ENCODE assay signal across 15 cellular contexts in the genomic region with DNA sequence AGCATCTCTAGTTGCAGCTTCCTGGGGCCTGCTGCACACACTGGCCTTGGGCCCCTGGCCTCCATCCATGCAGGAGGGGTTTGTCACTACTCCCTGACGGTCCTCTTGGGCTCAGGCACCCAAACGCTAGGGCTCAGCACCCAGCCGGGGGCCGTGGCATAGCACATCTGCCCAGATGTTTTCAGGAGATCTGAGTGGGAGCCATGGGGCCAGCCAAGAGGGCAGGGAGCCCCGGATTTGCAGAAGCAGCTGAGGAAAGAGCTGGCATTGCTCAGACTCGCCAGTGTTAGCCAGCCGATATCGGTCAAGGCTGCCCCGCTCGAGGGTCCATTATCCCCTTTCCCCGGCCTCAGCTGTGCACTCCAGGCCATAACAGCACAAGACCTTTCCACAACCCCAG. TPM values are rescaled to one million over a fixed set of nuclear protein-coding genes. Genes with fewer than 3 reads are reported as not detected.
DNase-seq lines count a peak whose midpoint lies in the region; ATAC-seq, FAIRE-seq and TF ChIP-seq lines count a peak whose summit lies in the region.
"Had no signal": no experiment of that assay in that cellular context is flagged by ENCODE, and none has a peak within 500 bp of the region (broad histone marks: within the 10 kb centered on the region; RNA-seq: fewer than 3 reads in every experiment).

No MANE protein-coding gene starts in this region.

- no TSS peak for BruUV-seq in Caco-2 (replicated peaks; lab: Mats Ljungman, UMichigan)
- BruUV-seq in HCT116 (replicated peaks; lab: Mats Ljungman, UMichigan): no TSS peak
- no TSS peak for BruUV-seq in HepG2 (replicated peaks; lab: Mats Ljungman, UMichigan)

- peak overlapping the region; percentile 69 for H3K4me3 Mint-ChIP-seq in Caco-2 (ENCODE audit: unreplicated experiment)
- peak overlapping the region; percentile 44 for H3K4me3 Mint-ChIP-seq in central memory CD8-positive, alpha-beta T cell
- H3K4me3 Mint-ChIP-seq in nephron progenitor cell: peak overlapping the region; percentile 85

- H3K9me3 ChIP-seq in Caco-2 (no peaks in the 10 kb centered on the region), HCT116 (ENCODE audit: control insufficient read depth in 1 of 2, insufficient read depth in 1 of 2, low read depth in 1 of 2, low read length in 2 of 2) (no peaks in the 10 kb centered on the region), HepG2 (ENCODE audit: low read length) (no peaks in the 10 kb centered on the region)
- H3K9me3 ChIP-seq: prostate gland had no signal

- no peaks in the 10 kb centered on the region for H3K9me3 Mint-ChIP-seq in Caco-2 (ENCODE audit: unreplicated experiment)
- no peaks in the 10 kb centered on the region for H3K9me3 Mint-ChIP-seq in central memory CD8-positive, alpha-beta T cell
- H3K9me3 Mint-ChIP-seq in nephron progenitor cell: no peaks in the 10 kb centered on the region

- H3K9ac ChIP-seq in HCT116 (ENCODE audit: low read length) (peak overlapping the region; percentile 90), HepG2 (ENCODE audit: insufficient read depth, low read depth, low read length) (no peak overlapping the region)

- H3K4me1 ChIP-seq in Caco-2 (peaks cover 5% of the 10 kb centered on the region; the same call in 1 of the 2 replicates), HCT116 (ENCODE audit: control insufficient read depth in 1 of 2, insufficient read depth in 2 of 2, low read length in 2 of 2) (peaks cover 28 to 59% of the 10 kb centered on the region in 2 experiments), HepG2 (ENCODE audit: insufficient read depth, low read length) (no peaks in the 10 kb centered on the region)
- H3K4me1 ChIP-seq: prostate gland had no signal

- no peak overlapping the region for H3K4me3 ChIP-seq in Caco-2 (ENCODE audit: low read depth, low read length)
- peak overlapping the region in 1 of 2 experiments; percentile 89; a peak in 2 of 4 replicates for H3K4me3 ChIP-seq in HCT116 (replicated peaks in 1 of 2; ENCODE audit: low read depth in 1 of 2, low read length in 2 of 2)
- H3K4me3 ChIP-seq in HepG2 (replicated peaks in 1 of 3; ENCODE audit: insufficient read depth in 1 of 3, low read depth in 2 of 3, low read length in 3 of 3): no peak overlapping the region

- no peaks in the 10 kb centered on the region for H3K36me3 Mint-ChIP-seq in Caco-2 (ENCODE audit: insufficient read depth, unreplicated experiment)
- no peaks in the 10 kb centered on the region for H3K36me3 Mint-ChIP-seq in central memory CD8-positive, alpha-beta T cell (ENCODE audit: insufficient read depth)
- no peaks in the 10 kb centered on the region for H3K36me3 Mint-ChIP-seq in nephron progenitor cell (ENCODE audit: low read depth)
- H3K36me3 Mint-ChIP-seq: activated CD8-positive, alpha-beta memory T cell treated with anti-CD3 and anti-CD28 coated beads, Interleukin-2, amount 10 ng/mL, durations not matched to agents 7 days and 5 days had no signal

- no peak for DNase-seq in Caco-2
- DNase-seq in HCT116 (ENCODE audit: low read depth, low spot score): no peak
- no peak for DNase-seq in central memory CD8-positive, alpha-beta T cell (ENCODE audit: low spot score in 2 of 2)
- no peak for DNase-seq in nephron progenitor cell
- DNase-seq in midbrain (lab: John Stamatoyannopoulos, UW): no peak
- no peak for DNase-seq in HepG2 (ENCODE audit: low spot score)
- DNase-seq: activated CD4-positive, alpha-beta T cell treated with anti-CD3 and anti-CD28 coated beads for 1 hour; activated CD8-positive, alpha-beta memory T cell treated with anti-CD3 and anti-CD28 coated beads, Interleukin-2, amount 10 ng/mL, durations not matched to agents 7 days and 5 days; activated naive CD4-positive, alpha-beta T cell treated with Interleukin-2 at 50 U/mL for 16 hours; small intestine; stimulated activated CD4-positive, alpha-beta T cell treated with anti-CD3 and anti-CD28 coated beads, Interleukin-4, amount 100 ng/mL, for 1 hour; T-helper 9 cell had no signal

- peaks cover 4% of the 10 kb centered on the region for H3K27me3 Mint-ChIP-seq in Caco-2 (ENCODE audit: insufficient read depth, unreplicated experiment)
- H3K27me3 Mint-ChIP-seq in central memory CD8-positive, alpha-beta T cell: peaks cover 73% of the 10 kb centered on the region
- H3K27me3 Mint-ChIP-seq in nephron progenitor cell (ENCODE audit: low read depth, poor library complexity): peaks cover 87% of the 10 kb centered on the region

- ATAC-seq in HCT116: no peak
- no peak for ATAC-seq in central memory CD8-positive, alpha-beta T cell (replicated peaks; ENCODE audit: extremely low read depth, poor library complexity, severe bottlenecking)
- no peak for ATAC-seq in HG03280 (IDR thresholded peaks at IDR 0.05; ENCODE audit: unreplicated experiment)
- ATAC-seq in HepG2: no peak
- ATAC-seq: activated CD8-positive, alpha-beta memory T cell treated with anti-CD3 and anti-CD28 coated beads, Interleukin-2, amount 10 ng/mL, durations not matched to agents 7 days and 5 days had no signal

- no peak for TF ChIP-seq CTCF in Caco-2 (IDR thresholded peaks at IDR 0.05; ENCODE audit: insufficient read depth in 1 of 2, low read depth in 1 of 2, low read length in 1 of 2, severe bottlenecking in 1 of 2, unreplicated experiment in 1 of 2)
- no peak for TF ChIP-seq CTCF in HCT116 (IDR thresholded peaks at IDR 0.05 in 2 of 3, conservative IDR thresholded peaks at IDR 0.05 in 1 of 3; ENCODE audit: borderline replicate concordance in 1 of 3, insufficient read depth in 1 of 3, low read depth in 2 of 3, low read length in 2 of 3)
- TF ChIP-seq CTCF in nephron progenitor cell (IDR thresholded peaks at IDR 0.05): no peak
- TF ChIP-seq CTCF in HepG2 (CRISPR knock-in tag; IDR thresholded peaks at IDR 0.05): no peak

- in situ Hi-C loops in HepG2 (cut with HindIII; ENCODE audit: extremely low pct_ligation_motif_present, low pct_unique_long_range_greater_than_20kb): no loop called here

- RAD21 ChIA-PET in HCT116 (lab: Charles Lee; ENCODE audit: low non-redundant PET in 1 of 2, low total read pairs in 2 of 2, uncharacterized antibody in 2 of 2, unreplicated experiment in 2 of 2): no interaction called here

- FAIRE-seq in HepG2 (lab: Jason Lieb, UNC): no peak
- FAIRE-seq: G401.6, small intestine had no signal

- H3K27ac ChIP-seq in HCT116 (ENCODE audit: low read depth, low read length): peak overlapping the region; percentile 2; the same call in 1 of the 2 replicates
- H3K27ac ChIP-seq in HepG2 (ENCODE audit: extremely low read length, insufficient read depth, low read length): no peak overlapping the region

- POLR2A ChIA-PET in Caco-2 (lab: Charles Lee) (no interaction called here), HCT116 (lab: Charles Lee) (interaction anchor here (1.2 kb wide), 1 partner anchor 164 kb away, joined by 3 read pairs; no protein-coding TSS in a partner anchor), HepG2 (lab: Yijun Ruan, JAX) (no interaction called here)

- TF ChIP-seq EP300 in HepG2 (IDR thresholded peaks at IDR 0.05; ENCODE audit: low read depth in 2 of 2, low read length in 2 of 2) (no peak), HepG2 (CRISPR knock-in tag; IDR thresholded peaks at IDR 0.05; ENCODE audit: borderline replicate concordance) (no peak)

- no peak overlapping the region for H2AFZ ChIP-seq in HCT116 (ENCODE audit: low read depth, low read length, poor library complexity, severe bottlenecking)
- H2AFZ ChIP-seq in HepG2 (ENCODE audit: low read length): no peak overlapping the region

- peak overlapping the region; percentile 89 for H3K4me2 ChIP-seq in HCT116 (ENCODE audit: low read length)
- H3K4me2 ChIP-seq in HepG2 (ENCODE audit: low read depth, low read length): no peak overlapping the region

- intact Hi-C loops in Caco-2 (cut with micrococcal nuclease; ENCODE audit: unreplicated experiment) (no loop called here), HCT116 (cut with micrococcal nuclease) (loop anchor here (2.0 kb wide), 1 partner anchor 131 kb away; no protein-coding TSS in a partner anchor), HepG2 (cut with micrococcal nuclease; ENCODE audit: unreplicated experiment) (no loop called here)

- no peaks in the 10 kb centered on the region for H3K9me2 ChIP-seq in HCT116 (ENCODE audit: insufficient read depth)

- H4K20me1 ChIP-seq in HCT116 (ENCODE audit: insufficient read depth): peaks cover 17% of the 10 kb centered on the region; the same call in 1 of the 2 replicates
- no peaks in the 10 kb centered on the region for H4K20me1 ChIP-seq in HepG2 (ENCODE audit: insufficient read depth, low read length)

- H3K36me3 ChIP-seq in Caco-2 (ENCODE audit: control insufficient read depth, insufficient read depth, low read length) (no peaks in the 10 kb centered on the region), HCT116 (ENCODE audit: control insufficient read depth in 1 of 2, insufficient read depth in 2 of 2, low read length in 2 of 2) (peaks cover 0 to 20% of the 10 kb centered on the region in 2 experiments; a peak in 1 of 4 replicates), HepG2 (replicated peaks in 1 of 2; ENCODE audit: control insufficient read depth in 1 of 2, insufficient read depth in 2 of 2, low read length in 2 of 2) (no peaks in the 10 kb centered on the region)
- H3K36me3 ChIP-seq: prostate gland had no signal

- 10% methylated on average over 4 of the region's 11 CpGs for WGBS in HepG2 (ENCODE audit: low lambda C conversion rate)

- CTCF ChIA-PET in Caco-2 (lab: Charles Lee) (no interaction called here), HCT116 (lab: Charles Lee) (interaction anchor here (1.0 to 1.7 kb wide), 3 partner anchors 9 to 207 kb away, joined by 3 to 5 read pairs (median 3); no protein-coding TSS in a partner anchor), HepG2 (lab: Yijun Ruan, JAX; ENCODE audit: low intra/inter-chr PET ratio, low total read pairs) (no interaction called here)

- H3K27ac Mint-ChIP-seq in Caco-2 (ENCODE audit: unreplicated experiment): no peak overlapping the region
- H3K27ac Mint-ChIP-seq in central memory CD8-positive, alpha-beta T cell (ENCODE audit: low read depth): no peak overlapping the region
- no peak overlapping the region for H3K27ac Mint-ChIP-seq in nephron progenitor cell
- H3K27ac Mint-ChIP-seq: activated CD8-positive, alpha-beta memory T cell treated with anti-CD3 and anti-CD28 coated beads, Interleukin-2, amount 10 ng/mL, durations not matched to agents 7 days and 5 days had no signal

- peaks cover 46% of the 10 kb centered on the region for H3K79me2 ChIP-seq in HCT116 (ENCODE audit: insufficient read depth, low read length)
- no peaks in the 10 kb centered on the region for H3K79me2 ChIP-seq in HepG2 (ENCODE audit: insufficient read depth, low read length)

- H3K4me1 Mint-ChIP-seq in Caco-2 (ENCODE audit: low read depth, unreplicated experiment): no peaks in the 10 kb centered on the region
- no peaks in the 10 kb centered on the region for H3K4me1 Mint-ChIP-seq in central memory CD8-positive, alpha-beta T cell
- H3K4me1 Mint-ChIP-seq in nephron progenitor cell: peaks cover 19% of the 10 kb centered on the region

- TF ChIP-seq RAD21 in HCT116 (IDR thresholded peaks at IDR 0.05; ENCODE audit: low read depth) (no peak), HepG2 (CRISPR knock-in tag; IDR thresholded peaks at IDR 0.05) (no peak)

- H3K27me3 ChIP-seq in Caco-2 (replicated peaks; ENCODE audit: control insufficient read depth, insufficient read depth, low read length) (no peaks in the 10 kb centered on the region), HCT116 (ENCODE audit: insufficient read depth, low read length) (no peaks in the 10 kb centered on the region), HepG2 (ENCODE audit: control insufficient read depth in 1 of 2, insufficient read depth in 2 of 2, low read length in 2 of 2) (peaks cover 3 to 46% of the 10 kb centered on the region in 2 experiments; a peak in 4 of 5 replicates)

- TF ChIP-seq POLR2A in HCT116 (IDR thresholded peaks at IDR 0.05; ENCODE audit: borderline replicate concordance, extremely low read depth, insufficient read depth, insufficient read length) (no peak), HepG2 (IDR thresholded peaks at IDR 0.05; ENCODE audit: insufficient read depth in 1 of 2, low read depth in 2 of 2, low read length in 2 of 2) (no peak)

RNA-seq across cellular contexts. Expression of gene ALDH1A3, which starts 1.5 kb away (rescaled TPM):
- total RNA-seq in Caco-2 (2022): 3.9 and 6.6 TPM in 2 replicates
- total RNA-seq in HCT116 (2021; ENCODE audit: unreplicated experiment): 248 TPM
- polyA plus RNA-seq in HCT116 (2012): 117 and 120 TPM in 2 replicates
- total RNA-seq in HepG2 (2016; rRNA removed; fragmentation: Illumina TruSeq; extraction: Trizol): not detected in 2 replicates
- total RNA-seq in HepG2 (2016; cell fraction: cytosol; rRNA removed; fragmentation: Illumina TruSeq; extraction: Trizol; ENCODE audit: low read depth): not detected in 2 replicates
- total RNA-seq in HepG2 (2016; cell fraction: insoluble cytoplasmic fraction; rRNA removed; fragmentation: Illumina TruSeq; extraction: Trizol): not detected in 2 replicates
- not detected in 2 replicates for total RNA-seq in HepG2 (2016; cell fraction: membrane; rRNA removed; fragmentation: Illumina TruSeq; extraction: Trizol)
- total RNA-seq in HepG2 (2016; cell fraction: nucleus; rRNA removed; fragmentation: Illumina TruSeq; extraction: Trizol): not detected in 2 replicates
- polyA plus RNA-seq in HepG2 (2011; rRNA removed): 0.03 TPM in 1 of 2 replicates, not detected in the other
- not detected in 2 replicates for polyA plus RNA-seq in HepG2 (2011; cell fraction: cytosol; rRNA removed)
- polyA plus RNA-seq in HepG2 (2011; cell fraction: nucleus; rRNA removed): not detected in 2 replicates
- not detected in 2 replicates for polyA plus RNA-seq in HepG2 (2012)
- not detected in 2 replicates for polyA plus RNA-seq in HepG2 (2016; cell fraction: cytosol; fragmentation: Illumina TruSeq; extraction: Trizol; ENCODE audit: low read depth)
- not detected in 2 replicates for polyA plus RNA-seq in HepG2 (2016; cell fraction: insoluble cytoplasmic fraction; fragmentation: Illumina TruSeq; extraction: Trizol; ENCODE audit: low read depth)
- not detected in 2 replicates for polyA plus RNA-seq in HepG2 (2016; cell fraction: membrane; fragmentation: Illumina TruSeq; extraction: Trizol; ENCODE audit: low read depth)
- not detected in 2 replicates for polyA plus RNA-seq in HepG2 (2016; cell fraction: nucleus; fragmentation: Illumina TruSeq; extraction: Trizol; ENCODE audit: insufficient read depth, low read depth)
- 3.3 TPM in 1 of 2 replicates, not detected in the other for polyA minus RNA-seq in HepG2 (2011; rRNA and poly(A)+ RNA removed; ENCODE audit: low replicate concordance)
- not detected in 2 replicates for polyA minus RNA-seq in HepG2 (2011; cell fraction: cytosol; rRNA and poly(A)+ RNA removed)
- polyA minus RNA-seq in HepG2 (2011; cell fraction: nucleus; rRNA and poly(A)+ RNA removed): not detected in 2 replicates
- total RNA-seq: activated CD8-positive, alpha-beta memory T cell treated with anti-CD3 and anti-CD28 coated beads, Interleukin-2, amount 10 ng/mL, durations not matched to agents 7 days and 5 days had no signal

RNA-seq across cellular contexts. Expression of gene LRRK1, which starts 41.0 kb away (rescaled TPM):
- 9.2 and 12.0 TPM in 2 replicates for total RNA-seq in Caco-2 (2022)
- 21.6 TPM for total RNA-seq in HCT116 (2021; ENCODE audit: unreplicated experiment)
- polyA plus RNA-seq in HCT116 (2012): 9.4 and 10.4 TPM in 2 replicates
- total RNA-seq in HepG2 (2016; rRNA removed; fragmentation: Illumina TruSeq; extraction: Trizol): 0.07 and 0.13 TPM in 2 replicates
- 0.26 and 0.30 TPM in 2 replicates for total RNA-seq in HepG2 (2016; cell fraction: cytosol; rRNA removed; fragmentation: Illumina TruSeq; extraction: Trizol; ENCODE audit: low read depth)
- total RNA-seq in HepG2 (2016; cell fraction: insoluble cytoplasmic fraction; rRNA removed; fragmentation: Illumina TruSeq; extraction: Trizol): 0.09 and 0.12 TPM in 2 replicates
- 0.31 and 0.37 TPM in 2 replicates for total RNA-seq in HepG2 (2016; cell fraction: membrane; rRNA removed; fragmentation: Illumina TruSeq; extraction: Trizol)
- 0.22 and 0.28 TPM in 2 replicates for total RNA-seq in HepG2 (2016; cell fraction: nucleus; rRNA removed; fragmentation: Illumina TruSeq; extraction: Trizol)
- polyA plus RNA-seq in HepG2 (2011; rRNA removed): 0.71 and 1.2 TPM in 2 replicates
- polyA plus RNA-seq in HepG2 (2011; cell fraction: cytosol; rRNA removed): 0.46 and 0.68 TPM in 2 replicates
- 1.00 and 1.5 TPM in 2 replicates for polyA plus RNA-seq in HepG2 (2011; cell fraction: nucleus; rRNA removed)
- polyA plus RNA-seq in HepG2 (2012): 0.38 and 0.51 TPM in 2 replicates
- 0.01 TPM in 1 of 2 replicates, not detected in the other for polyA plus RNA-seq in HepG2 (2016; cell fraction: cytosol; fragmentation: Illumina TruSeq; extraction: Trizol; ENCODE audit: low read depth)
- not detected in 2 replicates for polyA plus RNA-seq in HepG2 (2016; cell fraction: insoluble cytoplasmic fraction; fragmentation: Illumina TruSeq; extraction: Trizol; ENCODE audit: low read depth)
- 0.02 TPM in 1 of 2 replicates, not detected in the other for polyA plus RNA-seq in HepG2 (2016; cell fraction: membrane; fragmentation: Illumina TruSeq; extraction: Trizol; ENCODE audit: low read depth)
- 0.04 TPM in 1 of 2 replicates, not detected in the other for polyA plus RNA-seq in HepG2 (2016; cell fraction: nucleus; fragmentation: Illumina TruSeq; extraction: Trizol; ENCODE audit: insufficient read depth, low read depth)
- polyA minus RNA-seq in HepG2 (2011; rRNA and poly(A)+ RNA removed; ENCODE audit: low replicate concordance): 2.8 and 25.2 TPM in 2 replicates
- polyA minus RNA-seq in HepG2 (2011; cell fraction: cytosol; rRNA and poly(A)+ RNA removed): 0.89 and 1.2 TPM in 2 replicates
- polyA minus RNA-seq in HepG2 (2011; cell fraction: nucleus; rRNA and poly(A)+ RNA removed): 0.75 and 2.2 TPM in 2 replicates

Comparison
In these comparisons a context has a peak if more than half of its experiments do, and no peak if none do; other contexts are left out.
1. RNA of gene ALDH1A3, which starts 1.5 kb away (total RNA-seq): 248 TPM in HCT116 (single experiment); 3.9 to 6.6 TPM in Caco-2 and not detected in HepG2; every median in the first group is over 10 times any median in the second.
2. Peak in every context shown above with its lines, with median percentiles within 50 percentile points of each other: H3K4me3 Mint-ChIP-seq.